ENCODE assay signal across 8 cellular contexts in the genomic region with DNA sequence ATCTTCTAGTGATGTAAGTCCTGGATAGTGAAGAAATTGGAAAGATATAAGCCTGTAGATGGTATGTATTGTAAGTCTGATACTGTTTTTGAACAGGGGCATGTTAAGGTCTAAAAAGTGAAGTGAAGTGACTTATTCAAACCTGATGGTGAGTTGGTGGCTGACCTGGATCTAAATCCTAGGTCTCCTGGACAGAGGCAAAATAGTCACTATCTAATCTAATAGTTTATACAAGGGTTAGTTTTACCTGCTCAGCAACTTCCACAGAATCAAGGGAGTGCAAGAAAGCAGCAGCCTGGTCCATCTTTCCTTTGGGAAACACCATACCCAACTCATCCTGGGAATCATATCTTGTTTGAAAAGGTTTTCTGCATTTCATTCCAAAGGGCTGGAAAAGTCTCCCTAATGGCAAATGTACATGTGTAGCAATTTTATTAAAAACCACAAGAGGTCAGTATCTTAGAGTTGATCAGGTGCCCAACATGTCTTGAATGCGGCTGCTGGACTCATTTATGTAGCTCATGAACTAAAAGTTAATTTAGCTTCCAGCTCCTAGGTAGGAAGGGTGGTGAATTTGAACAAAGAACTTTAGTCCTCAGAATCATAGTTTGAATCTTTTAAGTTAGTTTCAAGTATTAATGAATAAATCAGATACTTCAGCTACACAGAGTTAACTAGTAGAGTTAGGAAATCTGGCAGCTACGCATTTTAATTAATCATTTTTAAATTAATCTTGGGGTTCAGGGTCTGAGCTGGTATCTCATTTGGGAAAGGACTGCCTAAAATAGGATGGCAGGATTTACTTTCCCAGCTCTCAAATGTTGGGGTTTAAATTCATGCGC. TPM values are rescaled to one million over a fixed set of nuclear protein-coding genes. Genes with fewer than 3 reads are reported as not detected.
DNase-seq lines count a peak whose midpoint lies in the region; ATAC-seq and FAIRE-seq lines count a peak whose summit lies in the region.

No MANE protein-coding gene starts in this region.

- H3K4me1 Mint-ChIP-seq in IgD-negative memory B cell = peaks cover 10 to 14% (median 11%) of the 10 kb centered on the region in 3 donors
- H3K4me1 Mint-ChIP-seq in activated naive CD8-positive, alpha-beta T cell treated with anti-CD3 and anti-CD28 coated beads for 36 hours = peaks cover 7% of the 10 kb centered on the region

- DNase-seq in DMS153 treated with DMSO at 0.1 percent for 48 hours (lab: John Stamatoyannopoulos, UW; ENCODE audit: unreplicated experiment) (peak; percentile 60), glomerular endothelial cell (ENCODE audit: extremely low read depth, low read depth, low spot score) (peak; percentile 33), smooth muscle cell of the brain vasculature (ENCODE audit: low read depth, low spot score) (peak; percentile 15)
- DNase-seq in activated naive CD8-positive, alpha-beta T cell treated with anti-CD3 and anti-CD28 coated beads for 36 hours = no peak
- DNase-seq in activated CD4-positive, alpha-beta T cell treated with anti-CD3 and anti-CD28 coated beads for 4 hours = no peak

- H3K36me3 Mint-ChIP-seq in IgD-negative memory B cell = peaks cover 10% of the 10 kb centered on the region
- peaks cover 27% of the 10 kb centered on the region for H3K36me3 Mint-ChIP-seq in activated naive CD8-positive, alpha-beta T cell treated with anti-CD3 and anti-CD28 coated beads for 36 hours

- H3K27me3 Mint-ChIP-seq in IgD-negative memory B cell = no peaks in the 10 kb centered on the region
- H3K27me3 Mint-ChIP-seq in activated naive CD8-positive, alpha-beta T cell treated with anti-CD3 and anti-CD28 coated beads for 36 hours = no peaks in the 10 kb centered on the region

- no peaks in the 10 kb centered on the region for H3K9me3 Mint-ChIP-seq in IgD-negative memory B cell
- H3K9me3 Mint-ChIP-seq in activated naive CD8-positive, alpha-beta T cell treated with anti-CD3 and anti-CD28 coated beads for 36 hours = no peaks in the 10 kb centered on the region

- no peak for ATAC-seq in HG02884 (IDR thresholded peaks at IDR 0.05; ENCODE audit: unreplicated experiment)

- peak overlapping the region in 2 of 3 donors; percentile 40 to 43 for H3K27ac Mint-ChIP-seq in IgD-negative memory B cell
- no peak overlapping the region for H3K27ac Mint-ChIP-seq in activated naive CD8-positive, alpha-beta T cell treated with anti-CD3 and anti-CD28 coated beads for 36 hours

- FAIRE-seq in TTC549 (lab: Jason Lieb, UNC) = peak; percentile 17

- peak overlapping the region in 1 of 4 donors; percentile 30 for H3K4me3 Mint-ChIP-seq in IgD-negative memory B cell
- no peak overlapping the region for H3K4me3 Mint-ChIP-seq in activated naive CD8-positive, alpha-beta T cell treated with anti-CD3 and anti-CD28 coated beads for 36 hours

RNA-seq across cellular contexts. Expression of gene SKP2, which starts 26.0 kb away (rescaled TPM):
- 17.3 TPM for polyA plus RNA-seq in IgD-negative memory B cell
- 16.5 and 17.9 TPM in 2 replicates for total RNA-seq in glomerular endothelial cell
- total RNA-seq in activated naive CD8-positive, alpha-beta T cell treated with anti-CD3 and anti-CD28 coated beads for 36 hours = 10 to 100 TPM; 61.6 to 63.4 TPM

RNA-seq across cellular contexts. Expression of gene LMBRD2, which starts 26.2 kb away (rescaled TPM):
- 2.5 TPM for polyA plus RNA-seq in IgD-negative memory B cell
- 3.8 and 4.3 TPM in 2 replicates for total RNA-seq in glomerular endothelial cell
- 10 to 100 TPM in 1 of 2 experiments, 1 to 10 TPM in 1; 9.3 to 11.5 TPM for total RNA-seq in activated naive CD8-positive, alpha-beta T cell treated with anti-CD3 and anti-CD28 coated beads for 36 hours

Comparison
In these comparisons a context has a peak if more than half of its experiments do, and no peak if none do; other contexts are left out.
1. DNase-seq: peak in DMS153 treated with DMSO at 0.1 percent for 48 hours (single experiment), glomerular endothelial cell (single experiment) and smooth muscle cell of the brain vasculature (single experiment); none in activated naive CD8-positive, alpha-beta T cell treated with anti-CD3 and anti-CD28 coated beads for 36 hours (single experiment) and activated CD4-positive, alpha-beta T cell treated with anti-CD3 and anti-CD28 coated beads for 4 hours (0 of 2).